In genomic region chr7:17039372-17039771, GRCh38 we compare ENCODE assay signal across 24 cellular contexts.
"Had no signal": no experiment of that assay in that cellular context is flagged by ENCODE, and none has a peak within 500 bp of the region (broad histone marks: within the 10 kb centered on the region; RNA-seq: fewer than 3 reads in every experiment).

No MANE protein-coding gene starts in this region.

- H3K4me1 ChIP-seq: breast epithelium, testis had no signal

- H3K9me3 ChIP-seq: breast epithelium, esophagus squamous epithelium, gastrocnemius medialis, heart left ventricle, testis had no signal

- H3K36me3 ChIP-seq: breast epithelium, esophagus squamous epithelium, gastrocnemius medialis, heart left ventricle, neural progenitor cell had no signal

- H3K27ac Mint-ChIP-seq: activated B cell treated with CpG ODN at 0.5 μM for 24 hours; activated CD4-positive, alpha-beta T cell treated with anti-CD3 and anti-CD28 coated beads for 36 hours; activated naive CD4-positive, alpha-beta T cell treated with anti-CD3 and anti-CD28 coated beads for 36 hours; activated naive CD8-positive, alpha-beta T cell treated with anti-CD3 and anti-CD28 coated beads, Interleukin-2, amount 10 ng/mL, durations not matched to agents 7 days and 5 days; memory B cell; naive thymus-derived CD8-positive, alpha-beta T cell; stimulated activated naive B cell treated with anti-CD40 and anti-IgM and Interleukin-4, amounts not matched to agents 10 μg/mL and 1 μg/mL and 100 μg/mL, for 72 hours had no signal

- H2AFZ ChIP-seq: neural progenitor cell had no signal

- H3K4me3 Mint-ChIP-seq: activated B cell treated with CpG ODN at 0.5 μM for 24 hours; activated CD4-positive, alpha-beta T cell treated with anti-CD3 and anti-CD28 coated beads for 36 hours; activated naive CD4-positive, alpha-beta T cell treated with anti-CD3 and anti-CD28 coated beads for 36 hours; activated naive CD8-positive, alpha-beta T cell treated with anti-CD3 and anti-CD28 coated beads, Interleukin-2, amount 10 ng/mL, durations not matched to agents 7 days and 5 days; activated T-cell treated with anti-CD3 and anti-CD28 coated beads, Interleukin-2, amount 50 U/mL, for 4 hours; central memory CD8-positive, alpha-beta T cell; memory B cell; naive thymus-derived CD8-positive, alpha-beta T cell; neural progenitor cell; stimulated activated naive B cell treated with anti-CD40 and anti-IgM and Interleukin-4, amounts not matched to agents 10 μg/mL and 1 μg/mL and 100 μg/mL, for 72 hours had no signal

- H3K4me2 ChIP-seq: neural progenitor cell had no signal

- H3K27me3 Mint-ChIP-seq: activated B cell treated with CpG ODN at 0.5 μM for 24 hours had no signal

- H3K36me3 Mint-ChIP-seq: memory B cell; naive thymus-derived CD8-positive, alpha-beta T cell; neural progenitor cell; stimulated activated naive B cell treated with anti-CD40 and anti-IgM and Interleukin-4, amounts not matched to agents 10 μg/mL and 1 μg/mL and 100 μg/mL, for 72 hours had no signal

- H3K27ac ChIP-seq: esophagus squamous epithelium, gastrocnemius medialis, neural progenitor cell, testis had no signal

- H3K9ac ChIP-seq: neural progenitor cell had no signal

- DNase-seq: activated B cell treated with CpG ODN at 0.5 μM for 24 hours; activated CD4-positive, alpha-beta T cell treated with anti-CD3 and anti-CD28 coated beads for 36 hours; activated CD4-positive, alpha-beta T cell treated with anti-CD3 and anti-CD28 coated beads, Interleukin-2, amount 50 U/mL, for 48 hours; activated CD8-positive, alpha-beta memory T cell treated with anti-CD3 and anti-CD28 coated beads, Interleukin-2, amount 50 U/mL, for 48 hours; activated naive CD4-positive, alpha-beta T cell treated with anti-CD3 and anti-CD28 coated beads for 36 hours; activated naive CD8-positive, alpha-beta T cell treated with anti-CD3 and anti-CD28 coated beads, Interleukin-2, amount 10 ng/mL, durations not matched to agents 7 days and 5 days; activated T-cell treated with anti-CD3 and anti-CD28 coated beads, Interleukin-2, amount 50 U/mL, for 4 hours; amniotic stem cell; esophagus squamous epithelium; gastrocnemius medialis; heart left ventricle; islet precursor cell; left colon; naive thymus-derived CD8-positive, alpha-beta T cell; small intestine; stimulated activated CD4-positive, alpha-beta T cell treated with anti-CD3 and anti-CD28 coated beads, Interleukin-15, amount 100 ng/mL, for 24 hours; stimulated activated CD8-positive, alpha-beta memory T cell treated with anti-CD3 and anti-CD28 coated beads, Interleukin-4, amount 100 ng/mL, for 48 hours; stimulated activated naive B cell treated with anti-CD40 and anti-IgM and Interleukin-4, amounts not matched to agents 10 μg/mL and 1 μg/mL and 100 μg/mL, for 72 hours; T1000; testis had no signal

- H3K9me3 Mint-ChIP-seq: activated B cell treated with CpG ODN at 0.5 μM for 24 hours; activated naive CD4-positive, alpha-beta T cell treated with anti-CD3 and anti-CD28 coated beads for 36 hours; activated T-cell treated with anti-CD3 and anti-CD28 coated beads, Interleukin-2, amount 50 U/mL, for 4 hours; central memory CD8-positive, alpha-beta T cell; naive thymus-derived CD8-positive, alpha-beta T cell; neural progenitor cell; stimulated activated naive B cell treated with anti-CD40 and anti-IgM and Interleukin-4, amounts not matched to agents 10 μg/mL and 1 μg/mL and 100 μg/mL, for 72 hours had no signal

- H3K4me3 ChIP-seq: breast epithelium, esophagus squamous epithelium, gastrocnemius medialis, heart left ventricle, neural progenitor cell, testis had no signal

- H3K27me3 ChIP-seq: breast epithelium, esophagus squamous epithelium, gastrocnemius medialis, heart left ventricle, neural progenitor cell, testis had no signal
